Comparison of ENCODE assay signal across 10 cellular contexts in genomic region chr12:112998997-112999767, GRCh38. TPM values are rescaled to one million over a fixed set of nuclear protein-coding genes. Genes with fewer than 3 reads are reported as not detected.
DNase-seq lines count a peak whose midpoint lies in the region; ATAC-seq and TF ChIP-seq lines count a peak whose summit lies in the region.
"Had no signal": no experiment of that assay in that cellular context is flagged by ENCODE, and none has a peak within 500 bp of the region (broad histone marks: within the 10 kb centered on the region; RNA-seq: fewer than 3 reads in every experiment).

No MANE protein-coding gene starts in this region.

- intact Hi-C loops in activated CD4-positive, alpha-beta T cell treated with anti-CD3 and anti-CD28 coated beads for 36 hours (cut with DNase I, micrococcal nuclease), result loop anchor here in 1 of 2 experiments (10.0 kb wide), 1 partner anchor 96 kb away; no protein-coding TSS in a partner anchor
- intact Hi-C loops in sigmoid colon (cut with DNase I), result no loop called here

- POLR2A ChIA-PET in activated CD4-positive, alpha-beta T cell treated with anti-CD3 and anti-CD28 coated beads for 36 hours (lab: Charles Lee), result no interaction called here

- WGBS in sigmoid colon, 2 donors, result 74 to 87% methylated on average over 12 of the region's 12 CpGs

- ATAC-seq in activated CD4-positive, alpha-beta T cell treated with anti-CD3 and anti-CD28 coated beads for 36 hours, result no peak
- peak; percentile 84 for ATAC-seq in HG02763 (IDR thresholded peaks at IDR 0.05; ENCODE audit: unreplicated experiment)
- peak; percentile 97 to 99 for ATAC-seq in stimulated activated naive B cell treated with anti-CD40 and anti-IgM and Interleukin-4, amounts not matched to agents 10 μg/mL and 1 μg/mL and 100 μg/mL, for 72 hours (replicated peaks)

- TF ChIP-seq EP300 in sigmoid colon (IDR thresholded peaks at IDR 0.05), result no peak

- no peaks in the 10 kb centered on the region for H3K27me3 ChIP-seq in sigmoid colon

- H3K36me3 Mint-ChIP-seq in activated CD4-positive, alpha-beta T cell treated with anti-CD3 and anti-CD28 coated beads for 36 hours (ENCODE audit: low read depth), result peaks cover 85% of the 10 kb centered on the region
- peaks cover 31 to 73% of the 10 kb centered on the region in 2 donors for H3K36me3 Mint-ChIP-seq in stimulated activated naive B cell treated with anti-CD40 and anti-IgM and Interleukin-4, amounts not matched to agents 10 μg/mL and 1 μg/mL and 100 μg/mL, for 72 hours

- H3K9me3 ChIP-seq in sigmoid colon, result peaks cover 0 to 4% (median 0%) of the 10 kb centered on the region in 4 donors

- H3K36me3 ChIP-seq in sigmoid colon, result peaks cover 0 to 7% (median 2%) of the 10 kb centered on the region in 4 donors

- H3K4me3 ChIP-seq in sigmoid colon, result no peak overlapping the region

- CTCF ChIA-PET in activated CD4-positive, alpha-beta T cell treated with anti-CD3 and anti-CD28 coated beads for 36 hours (lab: Charles Lee), result interaction anchor here (0.6 to 1.2 kb wide), 2 partner anchors 68 to 137 kb away, joined by 3 to 4 read pairs; no protein-coding TSS in a partner anchor

- no peak for DNase-seq in activated CD4-positive, alpha-beta T cell treated with anti-CD3 and anti-CD28 coated beads for 36 hours
- DNase-seq in activated CD4-positive, alpha-beta T cell treated with anti-CD3 and anti-CD28 coated beads, Interleukin-2, amount 50 U/mL, for 48 hours, result no peak
- DNase-seq in NCI-H2107 (lab: John Stamatoyannopoulos, UW), result peak; percentile 46
- DNase-seq in stimulated activated naive B cell treated with anti-CD40 and anti-IgM and Interleukin-4, amounts not matched to agents 10 μg/mL and 1 μg/mL and 100 μg/mL, for 72 hours, result peak; percentile 39
- no peak for DNase-seq in Kasumi-1 (lab: John Stamatoyannopoulos, UW)
- no peak for DNase-seq in sigmoid colon
- no peak for DNase-seq in activated effector memory CD4-positive, alpha-beta T cell treated with anti-CD3 and anti-CD28 coated beads, Interleukin-2, amount 50 U/mL, for 16 hours
- DNase-seq: activated CD4-positive, alpha-beta T cell treated with anti-CD3 and anti-CD28 coated beads, Interleukin-2, amount 10 ng/mL, durations not matched to agents 24 days and 14 days had no signal

- no peaks in the 10 kb centered on the region for H3K4me1 Mint-ChIP-seq in activated CD4-positive, alpha-beta T cell treated with anti-CD3 and anti-CD28 coated beads for 36 hours
- H3K4me1 Mint-ChIP-seq in stimulated activated naive B cell treated with anti-CD40 and anti-IgM and Interleukin-4, amounts not matched to agents 10 μg/mL and 1 μg/mL and 100 μg/mL, for 72 hours, result peaks cover 21 to 24% of the 10 kb centered on the region in 2 donors

- H3K4me3 Mint-ChIP-seq in activated CD4-positive, alpha-beta T cell treated with anti-CD3 and anti-CD28 coated beads for 36 hours, result no peak overlapping the region
- no peak overlapping the region for H3K4me3 Mint-ChIP-seq in stimulated activated naive B cell treated with anti-CD40 and anti-IgM and Interleukin-4, amounts not matched to agents 10 μg/mL and 1 μg/mL and 100 μg/mL, for 72 hours
- H3K4me3 Mint-ChIP-seq: activated CD4-positive, alpha-beta T cell treated with anti-CD3 and anti-CD28 coated beads, Interleukin-2, amount 10 ng/mL, durations not matched to agents 24 days and 14 days had no signal

- no peak for TF ChIP-seq POLR2A in sigmoid colon (IDR thresholded peaks at IDR 0.05)

- no peak for TF ChIP-seq CTCF in sigmoid colon (IDR thresholded peaks at IDR 0.05)

- H3K9me3 Mint-ChIP-seq in activated CD4-positive, alpha-beta T cell treated with anti-CD3 and anti-CD28 coated beads for 36 hours (ENCODE audit: low read depth), result peaks cover 3% of the 10 kb centered on the region
- peaks cover 0 to 3% of the 10 kb centered on the region in 2 donors for H3K9me3 Mint-ChIP-seq in stimulated activated naive B cell treated with anti-CD40 and anti-IgM and Interleukin-4, amounts not matched to agents 10 μg/mL and 1 μg/mL and 100 μg/mL, for 72 hours

- no peaks in the 10 kb centered on the region for H3K27me3 Mint-ChIP-seq in activated CD4-positive, alpha-beta T cell treated with anti-CD3 and anti-CD28 coated beads for 36 hours
- H3K27me3 Mint-ChIP-seq in stimulated activated naive B cell treated with anti-CD40 and anti-IgM and Interleukin-4, amounts not matched to agents 10 μg/mL and 1 μg/mL and 100 μg/mL, for 72 hours, result no peaks in the 10 kb centered on the region
- H3K27me3 Mint-ChIP-seq: activated CD4-positive, alpha-beta T cell treated with anti-CD3 and anti-CD28 coated beads, Interleukin-2, amount 10 ng/mL, durations not matched to agents 24 days and 14 days had no signal

- H3K4me1 ChIP-seq in sigmoid colon, result no peaks in the 10 kb centered on the region

- H3K27ac ChIP-seq in sigmoid colon, result no peak overlapping the region

- H3K27ac Mint-ChIP-seq in activated CD4-positive, alpha-beta T cell treated with anti-CD3 and anti-CD28 coated beads for 36 hours, result peak overlapping the region; percentile 56
- H3K27ac Mint-ChIP-seq in stimulated activated naive B cell treated with anti-CD40 and anti-IgM and Interleukin-4, amounts not matched to agents 10 μg/mL and 1 μg/mL and 100 μg/mL, for 72 hours, result peak overlapping the region; percentile 43
- H3K27ac Mint-ChIP-seq: activated CD4-positive, alpha-beta T cell treated with anti-CD3 and anti-CD28 coated beads, Interleukin-2, amount 10 ng/mL, durations not matched to agents 24 days and 14 days had no signal

RNA-seq across cellular contexts. Expression of gene OAS2, which starts 20.9 kb away (rescaled TPM):
- 100 to 1,000 TPM; 148 to 278 TPM for total RNA-seq in activated CD4-positive, alpha-beta T cell treated with anti-CD3 and anti-CD28 coated beads for 36 hours
- total RNA-seq in sigmoid colon, result 1 to 10 TPM; 2.0 to 5.7 (median 2.9) TPM
- polyA plus RNA-seq in sigmoid colon, result 10 to 100 TPM in 1 of 3 donors, 1 to 10 TPM in 2; 3.9 to 28.8 (median 6.0) TPM

RNA-seq across cellular contexts. Expression of gene DTX1, which starts 57.3 kb away (rescaled TPM):
- 10 to 100 TPM; 12.0 to 12.9 TPM for total RNA-seq in activated CD4-positive, alpha-beta T cell treated with anti-CD3 and anti-CD28 coated beads for 36 hours
- total RNA-seq in sigmoid colon, result 1 to 10 TPM; 2.8 to 8.0 (median 3.4) TPM
- polyA plus RNA-seq in sigmoid colon, result 10 to 100 TPM in 1 of 3 donors, 1 to 10 TPM in 2; 1.2 to 15.8 (median 3.0) TPM
- total RNA-seq: fibroblast of villous mesenchyme had no signal

Comparison
In these comparisons a context has a peak if more than half of its experiments do, and no peak if none do; other contexts are left out.
1. DNase-seq: peak in NCI-H2107 (single experiment) and stimulated activated naive B cell treated with anti-CD40 and anti-IgM and Interleukin-4, amounts not matched to agents 10 μg/mL and 1 μg/mL and 100 μg/mL, for 72 hours (single experiment); none in activated CD4-positive, alpha-beta T cell treated with anti-CD3 and anti-CD28 coated beads for 36 hours (single experiment), activated CD4-positive, alpha-beta T cell treated with anti-CD3 and anti-CD28 coated beads, Interleukin-2, amount 50 U/mL, for 48 hours (0 of 2), Kasumi-1 (0 of 2), sigmoid colon (single experiment) and activated effector memory CD4-positive, alpha-beta T cell treated with anti-CD3 and anti-CD28 coated beads, Interleukin-2, amount 50 U/mL, for 16 hours (single experiment).
2. RNA of gene OAS2, which starts 20.9 kb away (total RNA-seq): 148 to 278 TPM in activated CD4-positive, alpha-beta T cell treated with anti-CD3 and anti-CD28 coated beads for 36 hours; 2.0 to 5.7 TPM in sigmoid colon; every median in the first group is over 10 times any median in the second.